Comparison of ENCODE assay signal across 1 cellular context in the genomic region with DNA sequence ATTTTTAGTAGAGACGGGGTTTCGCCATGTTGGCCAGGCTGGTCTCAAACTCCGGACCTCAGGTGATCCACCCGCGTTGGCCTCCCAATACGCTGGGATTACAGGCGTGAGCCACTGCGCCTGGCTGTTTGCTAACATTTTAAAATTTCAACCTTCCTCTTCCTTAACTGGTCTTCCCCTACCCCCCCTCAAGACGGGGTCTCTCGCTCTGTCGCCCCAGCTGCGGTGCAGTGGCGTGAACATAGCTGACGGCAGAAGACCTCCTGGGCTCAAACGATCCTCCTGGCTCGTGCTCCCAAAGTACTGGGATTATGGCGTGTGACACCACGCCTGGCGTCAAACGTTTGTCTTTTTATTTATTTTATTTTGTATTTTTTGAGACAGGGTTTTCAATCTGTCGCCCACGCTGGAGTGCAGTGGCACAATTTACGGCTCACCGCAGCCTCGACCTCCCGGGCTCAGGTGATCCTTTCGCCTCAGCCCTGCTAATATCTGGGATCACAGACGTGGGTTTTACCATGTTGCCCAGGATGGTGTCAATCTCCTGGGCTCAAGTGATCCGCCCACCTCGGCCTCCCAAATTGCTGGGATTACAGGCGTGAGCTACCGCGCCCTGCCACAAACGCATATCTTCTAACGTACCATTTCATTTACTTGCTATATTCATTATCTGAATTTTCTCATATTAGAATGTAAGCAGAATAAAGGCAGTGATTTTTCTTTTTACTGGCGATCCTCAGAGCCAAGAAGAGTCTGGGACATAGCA.
TF ChIP-seq lines count a peak whose summit lies in the region.

No MANE protein-coding gene starts in this region.

TF ChIP-seq in GM12878, 131 proteins besides CTCF, POLR2A, EP300 and RAD21:
- TF ChIP-seq EGR1 (IDR thresholded peaks at IDR 0.05; ENCODE audit: borderline replicate concordance in 1 of 2, low read depth in 2 of 2, low read length in 2 of 2) (peak in 1 of 2 experiments; percentile 27; a peak in 1 of 3 replicates), ASH2L (IDR thresholded peaks at IDR 0.05; ENCODE audit: borderline replicate concordance, low read depth) (no peak)
TF ChIP-seq in GM12878: peak in this region for 1.
